25 cellular contexts compared by ENCODE assay signal in genomic region chr3:171301002-171301401, GRCh38.
"Had no signal": no experiment of that assay in that cellular context is flagged by ENCODE, and none has a peak within 500 bp of the region (broad histone marks: within the 10 kb centered on the region; RNA-seq: fewer than 3 reads in every experiment).

No MANE protein-coding gene starts in this region.

- H3K27me3 Mint-ChIP-seq: stimulated activated memory B cell treated with anti-CD40 and anti-IgM and Interleukin-4, amounts not matched to agents 10 μg/mL and 1 μg/mL and 100 μg/mL, for 72 hours; stimulated activated naive CD8-positive, alpha-beta T cell treated with anti-CD3 and anti-CD28 coated beads, Interleukin-15, amount 100 ng/mL, for 72 hours; type B pancreatic cell had no signal

- H3K27ac Mint-ChIP-seq: natural killer cell; nephron progenitor cell; neural progenitor cell; stimulated activated memory B cell treated with anti-CD40 and anti-IgM and Interleukin-4, amounts not matched to agents 10 μg/mL and 1 μg/mL and 100 μg/mL, for 72 hours; type B pancreatic cell had no signal

- H3K9me3 Mint-ChIP-seq: stimulated activated naive CD8-positive, alpha-beta T cell treated with anti-CD3 and anti-CD28 coated beads, Interleukin-15, amount 100 ng/mL, for 72 hours had no signal

- DNase-seq: hypothalamus; islet precursor cell; lower lobe of right lung; mammary epithelial cell; mesenchymal stem cell; natural killer cell; nephron progenitor cell; occipital lobe; psoas muscle; right lobe of liver; stimulated activated CD4-positive, alpha-beta T cell treated with anti-CD3 and anti-CD28 coated beads, Interleukin-1b, Interleukin-23, amount 100 ng/mL, for 48 hours; stimulated activated CD4-positive, alpha-beta T cell treated with anti-CD3 and anti-CD28 coated beads, Interleukin-2, amount 100 ng/mL, for 48 hours; stimulated activated CD4-positive, alpha-beta T cell treated with anti-CD3 and anti-CD28 coated beads, Interleukin-4, amount 100 ng/mL, for 4 hours; stimulated activated CD8-positive, alpha-beta memory T cell treated with anti-CD3 and anti-CD28 coated beads, Interleukin-4, amount 100 ng/mL, for 48 hours; stimulated activated naive CD4-positive, alpha-beta T cell treated with Interleukin-2 at 50 U/mL for 16 hours; stimulated activated naive CD8-positive, alpha-beta T cell treated with anti-CD3 and anti-CD28 coated beads, Interleukin-15, amount 100 ng/mL, for 72 hours; substantia nigra; uterus had no signal

- H3K36me3 ChIP-seq: lower lobe of right lung, neural progenitor cell, neutrophil, right lobe of liver, tibial nerve, uterus had no signal

- ATAC-seq: lower lobe of right lung; natural killer cell; right lobe of liver; stimulated activated memory B cell treated with anti-CD40 and anti-IgM and Interleukin-4, amounts not matched to agents 10 μg/mL and 1 μg/mL and 100 μg/mL, for 72 hours; stimulated activated naive CD8-positive, alpha-beta T cell treated with anti-CD3 and anti-CD28 coated beads, Interleukin-15, amount 100 ng/mL, for 72 hours had no signal

- H3K4me3 ChIP-seq: lower lobe of right lung, neural progenitor cell, psoas muscle, right lobe of liver, smooth muscle cell, tibial nerve, uterus had no signal

- H3K4me1 Mint-ChIP-seq: stimulated activated memory B cell treated with anti-CD40 and anti-IgM and Interleukin-4, amounts not matched to agents 10 μg/mL and 1 μg/mL and 100 μg/mL, for 72 hours had no signal

- H3K27me3 ChIP-seq: neural progenitor cell, neutrophil, right lobe of liver, tibial nerve, uterus had no signal

- H3K36me3 Mint-ChIP-seq: natural killer cell; stimulated activated memory B cell treated with anti-CD40 and anti-IgM and Interleukin-4, amounts not matched to agents 10 μg/mL and 1 μg/mL and 100 μg/mL, for 72 hours; type B pancreatic cell had no signal

- H3K4me3 Mint-ChIP-seq: natural killer cell; nephron progenitor cell; neural progenitor cell; stimulated activated memory B cell treated with anti-CD40 and anti-IgM and Interleukin-4, amounts not matched to agents 10 μg/mL and 1 μg/mL and 100 μg/mL, for 72 hours; stimulated activated naive CD8-positive, alpha-beta T cell treated with anti-CD3 and anti-CD28 coated beads, Interleukin-15, amount 100 ng/mL, for 72 hours; type B pancreatic cell had no signal

- H3K4me1 ChIP-seq: neural progenitor cell, parathyroid adenoma, right lobe of liver had no signal

- H3K9me3 ChIP-seq: lower lobe of right lung, neutrophil, psoas muscle, right lobe of liver, tibial nerve, uterus had no signal

- H3K27ac ChIP-seq: lower lobe of right lung, neural progenitor cell, neutrophil, parathyroid adenoma, psoas muscle, right lobe of liver, tibial nerve, uterus had no signal
